In the genomic region with DNA sequence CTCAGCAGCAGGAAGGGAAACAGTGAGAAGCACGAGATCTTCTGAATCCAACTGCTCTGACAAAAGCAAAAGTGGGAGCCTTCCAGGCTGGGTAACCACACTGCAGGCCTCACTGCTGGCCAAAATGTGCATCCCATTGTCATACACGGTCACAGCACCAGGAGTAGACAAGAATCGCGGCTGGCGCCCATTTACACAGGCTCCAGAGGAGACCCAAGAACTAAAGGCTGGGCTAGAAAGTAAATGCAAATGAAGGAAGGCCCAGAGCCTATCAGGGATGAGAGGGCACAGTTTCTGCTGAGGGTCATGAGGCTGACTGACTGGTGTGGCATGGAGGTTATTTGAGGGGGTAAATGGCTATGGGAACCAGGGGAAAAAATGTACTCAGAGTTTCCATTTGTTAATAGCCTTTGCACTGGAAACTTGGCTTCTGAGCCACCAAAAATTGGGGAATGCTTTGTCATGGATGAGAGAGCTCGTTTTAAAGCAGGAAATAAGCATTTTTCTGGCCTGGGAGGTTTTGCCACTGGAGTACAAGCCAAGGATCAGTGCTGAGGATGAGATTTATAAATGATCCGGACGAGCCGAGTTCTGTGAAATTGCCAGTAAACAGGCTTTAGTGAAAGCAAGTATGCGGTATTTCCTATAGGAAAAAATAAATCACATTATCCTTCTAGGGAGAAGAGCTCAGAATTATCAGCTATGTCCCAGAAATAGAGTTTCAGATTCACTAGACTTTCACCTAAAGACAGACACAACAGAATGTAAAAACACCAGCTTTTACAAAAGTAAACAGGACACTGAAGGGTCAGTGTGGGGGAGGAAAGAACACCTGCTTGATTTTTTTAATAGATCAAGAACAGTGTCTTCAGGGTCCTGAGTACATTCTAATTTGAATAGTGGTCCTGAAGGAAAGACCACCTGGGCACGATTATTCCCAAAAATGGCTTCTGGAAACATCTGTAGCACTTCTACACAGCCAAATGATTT, we compare ENCODE assay signal across 10 cellular contexts.
A peak's percentile ranks its signal among the peaks of the same experiment; 100 is the strongest.
DNase-seq lines count a peak whose midpoint lies in the region; ATAC-seq and TF ChIP-seq lines count a peak whose summit lies in the region.
"Had no signal": no experiment of that assay in that cellular context is flagged by ENCODE, and none has a peak within 500 bp of the region (broad histone marks: within the 10 kb centered on the region; RNA-seq: fewer than 3 reads in every experiment).

No MANE protein-coding gene starts in this region.

- H3F3A ChIP-seq in GM23338 (replicated peaks; ENCODE audit: low read depth) (no peaks in the 10 kb centered on the region), smooth muscle cell (ENCODE audit: low read depth) (no peaks in the 10 kb centered on the region)

- H3K27ac Mint-ChIP-seq in GM23338: peak overlapping the region; percentile 84
- peak overlapping the region; percentile 72 for H3K27ac Mint-ChIP-seq in activated naive CD8-positive, alpha-beta T cell treated with anti-CD3 and anti-CD28 coated beads for 36 hours

- intact Hi-C loops in body of pancreas (cut with DNase I): no loop called here

- peak; percentile 14 for DNase-seq in GM23338 (ENCODE audit: low spot score)
- DNase-seq in activated naive CD8-positive, alpha-beta T cell treated with anti-CD3 and anti-CD28 coated beads for 36 hours: no peak
- DNase-seq in smooth muscle cell (lab: John Stamatoyannopoulos, UW; ENCODE audit: unreplicated experiment): no peak
- no peak for DNase-seq in hypothalamus (lab: John Stamatoyannopoulos, UW)
- DNase-seq in stimulated activated CD4-positive, alpha-beta T cell treated with anti-CD3 and anti-CD28 coated beads, Interleukin-2, amount 100 ng/mL, for 48 hours: no peak
- no peak for DNase-seq in DMS 273 treated with DMSO at 0.1 percent for 48 hours (lab: John Stamatoyannopoulos, UW)
- no peak for DNase-seq in body of pancreas
- DNase-seq: kidney glomerular epithelial cell had no signal

- H3K9me2 ChIP-seq in GM23338 (ENCODE audit: insufficient read depth): no peaks in the 10 kb centered on the region

- H3K36me3 ChIP-seq in GM23338 (ENCODE audit: insufficient read depth): peaks cover 27% of the 10 kb centered on the region; the same call in 1 of the 2 replicates
- H3K36me3 ChIP-seq in liver (ENCODE audit: control insufficient read depth in 4 of 4, insufficient read depth in 3 of 4, low read depth in 1 of 4, low read length in 3 of 4): peaks cover 8 to 49% (median 38%) of the 10 kb centered on the region in 4 donors
- peaks cover 19% of the 10 kb centered on the region for H3K36me3 ChIP-seq in smooth muscle cell (ENCODE audit: low read depth)
- peaks cover 0 to 25% of the 10 kb centered on the region in 2 donors for H3K36me3 ChIP-seq in body of pancreas (replicated peaks in 1 of 2; ENCODE audit: insufficient read depth in 1 of 2, low read depth in 2 of 2)

- H3K27me3 Mint-ChIP-seq in GM23338 (ENCODE audit: insufficient read depth, low read depth, poor library complexity): peaks cover 2% of the 10 kb centered on the region
- no peaks in the 10 kb centered on the region for H3K27me3 Mint-ChIP-seq in activated naive CD8-positive, alpha-beta T cell treated with anti-CD3 and anti-CD28 coated beads for 36 hours

- TF ChIP-seq CTCF in GM23338 (conservative IDR thresholded peaks at IDR 0.05; ENCODE audit: low read depth in 2 of 2) (no peak), liver (IDR thresholded peaks at IDR 0.05; ENCODE audit: low read depth, low read length, missing input control) (no peak), smooth muscle cell (IDR thresholded peaks at IDR 0.05; ENCODE audit: borderline replicate concordance, insufficient read depth, poor library complexity, severe bottlenecking) (no peak), body of pancreas (IDR thresholded peaks at IDR 0.05) (no peak)

- WGBS in liver: 70% methylated on average over 11 of the region's 11 CpGs
- WGBS in smooth muscle cell (ENCODE audit: low lambda C conversion rate): 89% methylated on average over 11 of the region's 11 CpGs
- WGBS in body of pancreas, 2 donors: 84 to 85% methylated on average over 11 of the region's 11 CpGs

- no peak overlapping the region for H3K27ac ChIP-seq in GM23338 (ENCODE audit: low read depth)
- H3K27ac ChIP-seq in liver (ENCODE audit: low read depth in 1 of 2, low read length in 2 of 2): peak overlapping the region; percentile 52 to 53
- H3K27ac ChIP-seq in smooth muscle cell (ENCODE audit: low read depth): peak overlapping the region; percentile 38
- no peak overlapping the region for H3K27ac ChIP-seq in body of pancreas
- H3K27ac ChIP-seq: SK-N-MC had no signal

- H3K9ac ChIP-seq in liver (ENCODE audit: low read depth in 1 of 2, low read length in 2 of 2) (no peak overlapping the region), smooth muscle cell (ENCODE audit: low read depth) (peak overlapping the region; percentile 27)

- TF ChIP-seq POLR2A in body of pancreas (IDR thresholded peaks at IDR 0.05): no peak

- H3K4me1 ChIP-seq in GM23338 (ENCODE audit: insufficient read depth) (no peaks in the 10 kb centered on the region), liver (ENCODE audit: control insufficient read depth in 4 of 4, insufficient read depth in 4 of 4, low read length in 3 of 4) (peaks cover 0 to 16% (median 7%) of the 10 kb centered on the region in 4 donors), smooth muscle cell (ENCODE audit: low read depth) (no peaks in the 10 kb centered on the region), body of pancreas (no peaks in the 10 kb centered on the region)

- peak; percentile 83 for ATAC-seq in GM23338
- no peak for ATAC-seq in body of pancreas

- H3K4me1 Mint-ChIP-seq in GM23338: peaks cover 13% of the 10 kb centered on the region; the same call in 2 of the 3 replicates
- H3K4me1 Mint-ChIP-seq in activated naive CD8-positive, alpha-beta T cell treated with anti-CD3 and anti-CD28 coated beads for 36 hours: peaks cover 10% of the 10 kb centered on the region

- TF ChIP-seq RAD21 in liver (IDR thresholded peaks at IDR 0.05): no peak

- no peak overlapping the region for H2AFZ ChIP-seq in GM23338
- H2AFZ ChIP-seq in smooth muscle cell (ENCODE audit: low read depth): no peak overlapping the region

- no peak overlapping the region for H3K4me3 Mint-ChIP-seq in GM23338
- no peak overlapping the region for H3K4me3 Mint-ChIP-seq in activated naive CD8-positive, alpha-beta T cell treated with anti-CD3 and anti-CD28 coated beads for 36 hours

- H3K4me3 ChIP-seq in GM23338 (no peak overlapping the region), liver (ENCODE audit: low read depth in 1 of 3, low read length in 3 of 3) (no peak overlapping the region), smooth muscle cell (no peak overlapping the region), body of pancreas (no peak overlapping the region)
- H3K4me3 ChIP-seq: SK-N-MC had no signal

- H3K9me3 Mint-ChIP-seq in GM23338: no peaks in the 10 kb centered on the region
- no peaks in the 10 kb centered on the region for H3K9me3 Mint-ChIP-seq in activated naive CD8-positive, alpha-beta T cell treated with anti-CD3 and anti-CD28 coated beads for 36 hours

- peaks cover 92% of the 10 kb centered on the region for H3K36me3 Mint-ChIP-seq in GM23338 (ENCODE audit: low read depth)
- peaks cover 30% of the 10 kb centered on the region for H3K36me3 Mint-ChIP-seq in activated naive CD8-positive, alpha-beta T cell treated with anti-CD3 and anti-CD28 coated beads for 36 hours

- no peaks in the 10 kb centered on the region for H3K27me3 ChIP-seq in GM23338 (ENCODE audit: insufficient read depth)
- H3K27me3 ChIP-seq in liver (ENCODE audit: control insufficient read depth in 4 of 4, insufficient read depth in 4 of 4, low read length in 3 of 4): no peaks in the 10 kb centered on the region
- no peaks in the 10 kb centered on the region for H3K27me3 ChIP-seq in smooth muscle cell (ENCODE audit: low read depth)
- H3K27me3 ChIP-seq in body of pancreas: no peaks in the 10 kb centered on the region

- peaks cover 8% of the 10 kb centered on the region; the same call in 1 of the 2 replicates for H4K20me1 ChIP-seq in GM23338 (replicated peaks; ENCODE audit: insufficient read depth)
- peaks cover 24% of the 10 kb centered on the region for H4K20me1 ChIP-seq in smooth muscle cell (ENCODE audit: low read depth)

- H3K79me2 ChIP-seq in GM23338 (replicated peaks; ENCODE audit: insufficient read depth) (peaks cover 16% of the 10 kb centered on the region; the same call in 1 of the 2 replicates), smooth muscle cell (ENCODE audit: low read depth) (no peaks in the 10 kb centered on the region)

- H3K4me2 ChIP-seq in GM23338: no peak overlapping the region
- H3K4me2 ChIP-seq in smooth muscle cell: no peak overlapping the region

- no peaks in the 10 kb centered on the region for H3K9me3 ChIP-seq in liver (ENCODE audit: control insufficient read depth in 4 of 4, low read length in 3 of 4)
- H3K9me3 ChIP-seq in smooth muscle cell (replicated peaks; ENCODE audit: low read depth): no peaks in the 10 kb centered on the region
- H3K9me3 ChIP-seq in body of pancreas: no peaks in the 10 kb centered on the region

TF ChIP-seq in GM23338, 12 proteins besides CTCF, POLR2A, EP300 and RAD21 (continues in another document):
- no peak for TF ChIP-seq CREB1 (CRISPR knock-in tag; IDR thresholded peaks at IDR 0.05; ENCODE audit: low read depth)

TF ChIP-seq in liver, 16 proteins besides CTCF, POLR2A, EP300 and RAD21:
- TF ChIP-seq, protein P1, sequence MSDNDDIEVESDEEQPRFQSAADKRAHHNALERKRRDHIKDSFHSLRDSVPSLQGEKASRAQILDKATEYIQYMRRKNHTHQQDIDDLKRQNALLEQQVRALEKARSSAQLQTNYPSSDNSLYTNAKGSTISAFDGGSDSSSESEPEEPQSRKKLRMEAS (IDR thresholded peaks at IDR 0.05): no peak
- TF ChIP-seq HNF4G (IDR thresholded peaks at IDR 0.05) (no peak), RXRA (IDR thresholded peaks at IDR 0.05) (peak; percentile 9 to 13), EGR1 (IDR thresholded peaks at IDR 0.05; ENCODE audit: low read depth in 2 of 2) (peak in 1 of 2 donors; percentile 33), HNF4A (conservative IDR thresholded peaks at IDR 0.05) (peak in 1 of 2 donors; percentile 7), JUND (IDR thresholded peaks at IDR 0.05) (peak; percentile 89 to 92), NR2F2 (IDR thresholded peaks at IDR 0.05) (peak; percentile 53), FOXA1 (IDR thresholded peaks at IDR 0.05) (no peak), GABPA (IDR thresholded peaks at IDR 0.05 in 1 of 2, conservative IDR thresholded peaks at IDR 0.05 in 1 of 2) (no peak), SP1 (IDR thresholded peaks at IDR 0.05) (peak; percentile 12)
- TF ChIP-seq, protein P2, sequence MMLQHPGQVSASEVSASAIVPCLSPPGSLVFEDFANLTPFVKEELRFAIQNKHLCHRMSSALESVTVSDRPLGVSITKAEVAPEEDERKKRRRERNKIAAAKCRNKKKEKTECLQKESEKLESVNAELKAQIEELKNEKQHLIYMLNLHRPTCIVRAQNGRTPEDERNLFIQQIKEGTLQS (IDR thresholded peaks at IDR 0.05): peak; percentile 38

Comparison
In these comparisons a context has a peak if more than half of its experiments do, and no peak if none do; other contexts are left out.
1. H3K27ac ChIP-seq: peak in liver (2 of 2) and smooth muscle cell (single experiment); none in GM23338 (single experiment) and body of pancreas (0 of 4).